Comparison of ENCODE assay signal across 21 cellular contexts in genomic region chr18:7899078-7899477, GRCh38.
"Had no signal": no experiment of that assay in that cellular context is flagged by ENCODE, and none has a peak within 500 bp of the region (broad histone marks: within the 10 kb centered on the region; RNA-seq: fewer than 3 reads in every experiment).

No MANE protein-coding gene starts in this region.

- H3K4me1 ChIP-seq: esophagus squamous epithelium had no signal

- FAIRE-seq: endothelial cell of umbilical vein, keratinocyte had no signal

- H3K4me3 ChIP-seq: coronary artery, dorsolateral prefrontal cortex, esophagus squamous epithelium, gastrocnemius medialis, heart right ventricle, left ventricle myocardium inferior, lower lobe of right lung, mucosa of descending colon had no signal

- ATAC-seq: gastrocnemius medialis, heart right ventricle, left cardiac atrium, lower lobe of right lung, mucosa of descending colon had no signal

- H3K27ac ChIP-seq: dorsolateral prefrontal cortex, esophagus squamous epithelium, gastrocnemius medialis, heart right ventricle, left ventricle myocardium inferior, lower lobe of right lung had no signal

- H3K27ac Mint-ChIP-seq: mesothelial cell of epicardium had no signal

- H3K27me3 ChIP-seq: dorsolateral prefrontal cortex, esophagus squamous epithelium, gastrocnemius medialis, heart right ventricle had no signal

- H3K9me3 ChIP-seq: esophagus squamous epithelium, gastrocnemius medialis, heart right ventricle, left ventricle myocardium inferior, lower lobe of right lung, mucosa of descending colon had no signal

- H3K36me3 ChIP-seq: esophagus squamous epithelium, gastrocnemius medialis, heart right ventricle, left ventricle myocardium inferior, lower lobe of right lung had no signal

- DNase-seq: dermis blood vessel endothelial cell; dorsolateral prefrontal cortex; effector CD4-positive, alpha-beta T cell; effector memory CD4-positive, alpha-beta T cell; esophagus squamous epithelium; foreskin fibroblast; foreskin melanocyte; gastrocnemius medialis; glutamatergic neuron; head of caudate nucleus; heart right ventricle; hippocampal formation; left cardiac atrium; left ventricle myocardium inferior; lower lobe of right lung; mesenchymal stem cell; mucosa of descending colon had no signal

- H3K36me3 Mint-ChIP-seq: mesothelial cell of epicardium had no signal

- H3K9me3 Mint-ChIP-seq: mesothelial cell of epicardium had no signal

- H3K4me3 Mint-ChIP-seq: mesothelial cell of epicardium had no signal
